8 cellular contexts compared by ENCODE assay signal in genomic region chr2:219279916-219280516, GRCh38. TPM values are rescaled to one million over a fixed set of nuclear protein-coding genes. Genes with fewer than 3 reads are reported as not detected.
DNase-seq lines count a peak whose midpoint lies in the region; ATAC-seq and TF ChIP-seq lines count a peak whose summit lies in the region.
"Had no signal": no experiment of that assay in that cellular context is flagged by ENCODE, and none has a peak within 500 bp of the region (broad histone marks: within the 10 kb centered on the region; RNA-seq: fewer than 3 reads in every experiment).

No MANE protein-coding gene starts in this region.

- H3K36me3 Mint-ChIP-seq in activated T-helper 2 cell treated with anti-CD3 and anti-CD28 coated beads, Interferon-gamma antibody, Interleukin-2, Interleukin-4, amounts not matched to agents 10 μg/mL and 5 μg/mL and 100 μg/mL, durations not matched to agents 14 hours and 24 hours and 36 hours (ENCODE audit: low read depth) = peaks cover 31% of the 10 kb centered on the region
- peaks cover 0 to 25% (median 7%) of the 10 kb centered on the region in 3 donors for H3K36me3 Mint-ChIP-seq in immature natural killer cell

- H3K4me1 Mint-ChIP-seq in activated T-helper 2 cell treated with anti-CD3 and anti-CD28 coated beads, Interferon-gamma antibody, Interleukin-2, Interleukin-4, amounts not matched to agents 10 μg/mL and 5 μg/mL and 100 μg/mL, durations not matched to agents 14 hours and 24 hours and 36 hours (ENCODE audit: low read depth) = peaks cover 39% of the 10 kb centered on the region
- H3K4me1 Mint-ChIP-seq in immature natural killer cell = peaks cover 34 to 52% of the 10 kb centered on the region in 2 donors

- BruUV-seq in HCT116 (replicated peaks; lab: Mats Ljungman, UMichigan) = no TSS peak

- H4K20me1 ChIP-seq in HCT116 (ENCODE audit: insufficient read depth) = no peaks in the 10 kb centered on the region

- CTCF ChIA-PET in HCT116 (lab: Charles Lee) = interaction anchor here (0.8 to 4.3 kb wide), 3 partner anchors 11 to 18 kb away, joined by 3 to 71 read pairs (median 3); no protein-coding TSS in a partner anchor

- H3K9me2 ChIP-seq in HCT116 (ENCODE audit: insufficient read depth) = no peaks in the 10 kb centered on the region

- no peaks in the 10 kb centered on the region for H3K27me3 ChIP-seq in HCT116 (ENCODE audit: insufficient read depth, low read length)
- no peaks in the 10 kb centered on the region for H3K27me3 ChIP-seq in stomach smooth muscle (ENCODE audit: control insufficient read depth in 1 of 2, insufficient read depth in 2 of 2, low read length in 2 of 2)

- peak overlapping the region; percentile 82 for H3K27ac ChIP-seq in HCT116 (ENCODE audit: low read depth, low read length)
- H3K27ac ChIP-seq in stomach smooth muscle (ENCODE audit: low read length) = peak overlapping the region; percentile 95

- H3K4me3 Mint-ChIP-seq in activated T-helper 2 cell treated with anti-CD3 and anti-CD28 coated beads, Interferon-gamma antibody, Interleukin-2, Interleukin-4, amounts not matched to agents 10 μg/mL and 5 μg/mL and 100 μg/mL, durations not matched to agents 14 hours and 24 hours and 36 hours (ENCODE audit: low read depth) = peak overlapping the region; percentile 85
- peak overlapping the region; percentile 91 to 93 (median 93) for H3K4me3 Mint-ChIP-seq in immature natural killer cell

- no peak overlapping the region for H2AFZ ChIP-seq in HCT116 (ENCODE audit: low read depth, low read length, poor library complexity, severe bottlenecking)

- no peaks in the 10 kb centered on the region for H3K9me3 Mint-ChIP-seq in activated T-helper 2 cell treated with anti-CD3 and anti-CD28 coated beads, Interferon-gamma antibody, Interleukin-2, Interleukin-4, amounts not matched to agents 10 μg/mL and 5 μg/mL and 100 μg/mL, durations not matched to agents 14 hours and 24 hours and 36 hours
- H3K9me3 Mint-ChIP-seq in immature natural killer cell = no peaks in the 10 kb centered on the region

- H3K36me3 ChIP-seq in HCT116 (ENCODE audit: control insufficient read depth in 1 of 2, insufficient read depth in 2 of 2, low read length in 2 of 2) (no peaks in the 10 kb centered on the region), stomach smooth muscle (ENCODE audit: control insufficient read depth in 2 of 2, insufficient read depth in 2 of 2, low read length in 2 of 2) (peaks cover 43% of the 10 kb centered on the region in 2 donors)

- no peaks in the 10 kb centered on the region for H3K27me3 Mint-ChIP-seq in activated T-helper 2 cell treated with anti-CD3 and anti-CD28 coated beads, Interferon-gamma antibody, Interleukin-2, Interleukin-4, amounts not matched to agents 10 μg/mL and 5 μg/mL and 100 μg/mL, durations not matched to agents 14 hours and 24 hours and 36 hours (ENCODE audit: low read depth)
- H3K27me3 Mint-ChIP-seq in immature natural killer cell (ENCODE audit: low read depth in 3 of 3) = peaks cover 21 to 30% (median 27%) of the 10 kb centered on the region in 3 donors

- intact Hi-C loops in HCT116 (cut with micrococcal nuclease) = loop anchor here (1.0 kb wide), 1 partner anchor 14 kb away; no protein-coding TSS in a partner anchor
- intact Hi-C loops in activated T-helper 2 cell treated with anti-CD3 and anti-CD28 coated beads, Interferon-gamma antibody, Interleukin-2, Interleukin-4, amounts not matched to agents 10 μg/mL and 5 μg/mL and 100 μg/mL, durations not matched to agents 14 hours and 24 hours and 36 hours (cut with micrococcal nuclease) = loop anchor here (1.0 to 2.0 kb wide), 10 partner anchors 14 to 883 kb away; partner anchors contain the start of genes ABCB6, ANKZF1, ATG9A and NHEJ1

- H3K79me2 ChIP-seq in HCT116 (ENCODE audit: insufficient read depth, low read length) = no peaks in the 10 kb centered on the region

- RAD21 ChIA-PET in HCT116 (lab: Charles Lee; ENCODE audit: low non-redundant PET in 1 of 2, low total read pairs in 2 of 2, uncharacterized antibody in 2 of 2, unreplicated experiment in 2 of 2) = no interaction called here

- POLR2A ChIA-PET in HCT116 (lab: Charles Lee) = interaction anchor here (1.2 kb wide), 1 partner anchor 11 kb away, joined by 5 read pairs; no protein-coding TSS in a partner anchor

- H3K27ac Mint-ChIP-seq in activated T-helper 2 cell treated with anti-CD3 and anti-CD28 coated beads, Interferon-gamma antibody, Interleukin-2, Interleukin-4, amounts not matched to agents 10 μg/mL and 5 μg/mL and 100 μg/mL, durations not matched to agents 14 hours and 24 hours and 36 hours = peak overlapping the region; percentile 91
- peak overlapping the region; percentile 99 to 100 (median 99) for H3K27ac Mint-ChIP-seq in immature natural killer cell

- ATAC-seq in HCT116 (no peak), GM19463 (IDR thresholded peaks at IDR 0.05; ENCODE audit: unreplicated experiment) (no peak)

- H3K4me3 ChIP-seq in HCT116 (replicated peaks in 1 of 2; ENCODE audit: low read depth in 1 of 2, low read length in 2 of 2) (peak overlapping the region; percentile 59 to 65), stomach smooth muscle (ENCODE audit: low read length in 2 of 2) (peak overlapping the region; percentile 90 to 93)

- peak in 1 of 3 experiments; percentile 1; a peak in 1 of 6 replicates for TF ChIP-seq CTCF in HCT116 (IDR thresholded peaks at IDR 0.05 in 2 of 3, conservative IDR thresholded peaks at IDR 0.05 in 1 of 3; ENCODE audit: borderline replicate concordance in 1 of 3, insufficient read depth in 1 of 3, low read depth in 2 of 3, low read length in 2 of 3)

- peaks cover 23 to 44% of the 10 kb centered on the region in 2 experiments for H3K4me1 ChIP-seq in HCT116 (ENCODE audit: control insufficient read depth in 1 of 2, insufficient read depth in 2 of 2, low read length in 2 of 2)
- H3K4me1 ChIP-seq in stomach smooth muscle (ENCODE audit: control insufficient read depth, insufficient read depth, low read length) = peaks cover 47% of the 10 kb centered on the region

- H3K4me2 ChIP-seq in HCT116 (ENCODE audit: low read length) = peak overlapping the region; percentile 86

- no peak for TF ChIP-seq RAD21 in HCT116 (IDR thresholded peaks at IDR 0.05; ENCODE audit: low read depth)

- H3K9ac ChIP-seq in HCT116 (ENCODE audit: low read length) (peak overlapping the region; percentile 71), stomach smooth muscle (ENCODE audit: low read length in 2 of 2) (peak overlapping the region; percentile 90 to 94)

- H3K9me3 ChIP-seq in HCT116 (ENCODE audit: control insufficient read depth in 1 of 2, insufficient read depth in 1 of 2, low read depth in 1 of 2, low read length in 2 of 2) (no peaks in the 10 kb centered on the region), stomach smooth muscle (ENCODE audit: control insufficient read depth in 2 of 2, low read length in 2 of 2) (no peaks in the 10 kb centered on the region)

- TF ChIP-seq POLR2A in HCT116 (IDR thresholded peaks at IDR 0.05; ENCODE audit: borderline replicate concordance, extremely low read depth, insufficient read depth, insufficient read length) = no peak

- DNase-seq in HCT116 (ENCODE audit: low read depth, low spot score) = no peak
- DNase-seq in activated T-helper 2 cell treated with anti-CD3 and anti-CD28 coated beads, Interferon-gamma antibody, Interleukin-2, Interleukin-4, amounts not matched to agents 10 μg/mL and 5 μg/mL and 100 μg/mL, durations not matched to agents 14 hours and 24 hours and 36 hours (ENCODE audit: low spot score) = no peak
- no peak for DNase-seq in immature natural killer cell
- DNase-seq in activated CD4-positive, CD25-positive, alpha-beta regulatory T cell (lab: John Stamatoyannopoulos, UW) = no peak
- no peak for DNase-seq in activated CD4-positive, alpha-beta T cell treated with anti-CD3 and anti-CD28 coated beads for 4 hours

TF ChIP-seq in HCT116, 20 proteins besides CTCF, POLR2A, EP300 and RAD21 (continues in another document):
- TF ChIP-seq CEBPB (IDR thresholded peaks at IDR 0.05; ENCODE audit: low read depth) = no peak
- no peak for TF ChIP-seq ZFX (IDR thresholded peaks at IDR 0.05)
- TF ChIP-seq POLR2AphosphoS5 (IDR thresholded peaks at IDR 0.05; ENCODE audit: low read depth, low read length) = no peak
- no peak for TF ChIP-seq MAX (IDR thresholded peaks at IDR 0.05)
- no peak for TF ChIP-seq FOSL1 (IDR thresholded peaks at IDR 0.05; ENCODE audit: low read depth)
- no peak for TF ChIP-seq ATF3 (IDR thresholded peaks at IDR 0.05)

RNA-seq across cellular contexts. Expression of gene DNAJB2, which starts 0.8 kb away (rescaled TPM):
- 36.2 TPM for total RNA-seq in HCT116 (2021; ENCODE audit: unreplicated experiment)
- polyA plus RNA-seq in HCT116 (2012) = 30.8 and 44.4 TPM in 2 replicates
- total RNA-seq in activated T-helper 2 cell treated with anti-CD3 and anti-CD28 coated beads, Interferon-gamma antibody, Interleukin-2, Interleukin-4, amounts not matched to agents 10 μg/mL and 5 μg/mL and 100 μg/mL, durations not matched to agents 14 hours and 24 hours and 36 hours = 49.8 and 55.6 TPM in 2 replicates
- polyA plus RNA-seq in immature natural killer cell = 1 to 10 TPM; 2.8 to 3.6 (median 2.9) TPM

RNA-seq across cellular contexts. Expression of gene TUBA4A, which starts 26.3 kb away (rescaled TPM):
- 32.7 TPM for total RNA-seq in HCT116 (2021; ENCODE audit: unreplicated experiment)
- 47.0 and 59.8 TPM in 2 replicates for polyA plus RNA-seq in HCT116 (2012)
- 220 and 231 TPM in 2 replicates for total RNA-seq in activated T-helper 2 cell treated with anti-CD3 and anti-CD28 coated beads, Interferon-gamma antibody, Interleukin-2, Interleukin-4, amounts not matched to agents 10 μg/mL and 5 μg/mL and 100 μg/mL, durations not matched to agents 14 hours and 24 hours and 36 hours
- polyA plus RNA-seq in immature natural killer cell = 100 to 1,000 TPM in 2 of 3 donors, 10 to 100 TPM in 1; 88.6 to 137 (median 124) TPM

RNA-seq across cellular contexts. Expression of gene TUBA4B, which starts 27.0 kb away (rescaled TPM):
- not detected for total RNA-seq in HCT116 (2021; ENCODE audit: unreplicated experiment)
- polyA plus RNA-seq in HCT116 (2012) = not detected in 2 replicates
- not detected in 2 replicates for total RNA-seq in activated T-helper 2 cell treated with anti-CD3 and anti-CD28 coated beads, Interferon-gamma antibody, Interleukin-2, Interleukin-4, amounts not matched to agents 10 μg/mL and 5 μg/mL and 100 μg/mL, durations not matched to agents 14 hours and 24 hours and 36 hours
- polyA plus RNA-seq in immature natural killer cell = not detected

RNA-seq across cellular contexts. Expression of gene PTPRN, which starts 29.2 kb away (rescaled TPM):
- not detected for total RNA-seq in HCT116 (2021; ENCODE audit: unreplicated experiment)
- polyA plus RNA-seq in HCT116 (2012) = 0.49 and 0.52 TPM in 2 replicates
- total RNA-seq in activated T-helper 2 cell treated with anti-CD3 and anti-CD28 coated beads, Interferon-gamma antibody, Interleukin-2, Interleukin-4, amounts not matched to agents 10 μg/mL and 5 μg/mL and 100 μg/mL, durations not matched to agents 14 hours and 24 hours and 36 hours = 1.1 and 1.6 TPM in 2 replicates
- polyA plus RNA-seq in immature natural killer cell = under 1 TPM in 1 of 3 donors, not detected in 2; 0.41 TPM
- total RNA-seq: T-helper 1 cell treated with Interleukin-12 subunit alpha and Interleukin-12 subunit beta and Interleukin-4 antibody, amounts not matched to agents 30 ng/mL and 1 ng/mL, for 36 hours had no signal

RNA-seq across cellular contexts. Expression of gene STK16, which starts 34.7 kb away (rescaled TPM):
- 31.4 TPM for total RNA-seq in HCT116 (2021; ENCODE audit: unreplicated experiment)
- polyA plus RNA-seq in HCT116 (2012) = 44.1 and 49.2 TPM in 2 replicates
- 32.0 and 33.3 TPM in 2 replicates for total RNA-seq in activated T-helper 2 cell treated with anti-CD3 and anti-CD28 coated beads, Interferon-gamma antibody, Interleukin-2, Interleukin-4, amounts not matched to agents 10 μg/mL and 5 μg/mL and 100 μg/mL, durations not matched to agents 14 hours and 24 hours and 36 hours
- 10 to 100 TPM; 26.8 to 35.3 (median 27.6) TPM for polyA plus RNA-seq in immature natural killer cell
